In genomic region chr5:135372654-135373381, GRCh38 we compare ENCODE assay signal across 14 cellular contexts. TPM values are rescaled to one million over a fixed set of nuclear protein-coding genes. Genes with fewer than 3 reads are reported as not detected.
DNase-seq lines count a peak whose midpoint lies in the region; ATAC-seq and TF ChIP-seq lines count a peak whose summit lies in the region.
"Had no signal": no experiment of that assay in that cellular context is flagged by ENCODE, and none has a peak within 500 bp of the region (broad histone marks: within the 10 kb centered on the region; RNA-seq: fewer than 3 reads in every experiment).

No MANE protein-coding gene starts in this region.

- H3K9me3 Mint-ChIP-seq in CD4-positive, alpha-beta T cell = no peaks in the 10 kb centered on the region
- H3K9me3 Mint-ChIP-seq in activated T-helper 1 cell treated with anti-CD3 and anti-CD28 coated beads, Interleukin-12 subunit alpha, Interleukin-12 subunit beta, Interleukin-2, Interleukin-4 antibody, amounts not matched to agents 30 ng/mL and 10 ng/mL and 1 ng/mL, durations not matched to agents 14 hours and 24 hours and 36 hours = no peaks in the 10 kb centered on the region
- no peaks in the 10 kb centered on the region for H3K9me3 Mint-ChIP-seq in naive B cell

- no peak overlapping the region for H3K4me3 Mint-ChIP-seq in CD4-positive, alpha-beta T cell
- H3K4me3 Mint-ChIP-seq in activated T-helper 1 cell treated with anti-CD3 and anti-CD28 coated beads, Interleukin-12 subunit alpha, Interleukin-12 subunit beta, Interleukin-2, Interleukin-4 antibody, amounts not matched to agents 30 ng/mL and 10 ng/mL and 1 ng/mL, durations not matched to agents 14 hours and 24 hours and 36 hours = peak overlapping the region; percentile 26
- H3K4me3 Mint-ChIP-seq in naive B cell = peak overlapping the region in 1 of 8 donors; percentile 12

- no peaks in the 10 kb centered on the region for H3K27me3 Mint-ChIP-seq in CD4-positive, alpha-beta T cell
- H3K27me3 Mint-ChIP-seq in activated T-helper 1 cell treated with anti-CD3 and anti-CD28 coated beads, Interleukin-12 subunit alpha, Interleukin-12 subunit beta, Interleukin-2, Interleukin-4 antibody, amounts not matched to agents 30 ng/mL and 10 ng/mL and 1 ng/mL, durations not matched to agents 14 hours and 24 hours and 36 hours (ENCODE audit: insufficient read depth) = no peaks in the 10 kb centered on the region
- no peaks in the 10 kb centered on the region for H3K27me3 Mint-ChIP-seq in naive B cell

- no peaks in the 10 kb centered on the region for H3K9me3 ChIP-seq in CD4-positive, alpha-beta T cell (ENCODE audit: control insufficient read depth, low read length)
- H3K9me3 ChIP-seq: vagina had no signal

- H3K4me1 Mint-ChIP-seq in CD4-positive, alpha-beta T cell (ENCODE audit: low read depth) = peaks cover 55% of the 10 kb centered on the region
- peaks cover 70% of the 10 kb centered on the region for H3K4me1 Mint-ChIP-seq in activated T-helper 1 cell treated with anti-CD3 and anti-CD28 coated beads, Interleukin-12 subunit alpha, Interleukin-12 subunit beta, Interleukin-2, Interleukin-4 antibody, amounts not matched to agents 30 ng/mL and 10 ng/mL and 1 ng/mL, durations not matched to agents 14 hours and 24 hours and 36 hours (ENCODE audit: low read depth)
- H3K4me1 Mint-ChIP-seq in naive B cell = peaks cover 8 to 29% (median 18%) of the 10 kb centered on the region in 3 donors

- no peak overlapping the region for H3K27ac ChIP-seq in CD4-positive, alpha-beta T cell (ENCODE audit: low read depth, low read length)
- H3K27ac ChIP-seq in caudate nucleus (ENCODE audit: low read depth, low read length) = no peak overlapping the region
- H3K27ac ChIP-seq: KMS-11, vagina had no signal

- peak overlapping the region; percentile 39 for H3K27ac Mint-ChIP-seq in CD4-positive, alpha-beta T cell
- peak overlapping the region; percentile 84 for H3K27ac Mint-ChIP-seq in activated T-helper 1 cell treated with anti-CD3 and anti-CD28 coated beads, Interleukin-12 subunit alpha, Interleukin-12 subunit beta, Interleukin-2, Interleukin-4 antibody, amounts not matched to agents 30 ng/mL and 10 ng/mL and 1 ng/mL, durations not matched to agents 14 hours and 24 hours and 36 hours
- peak overlapping the region; percentile 12 to 80 (median 49) for H3K27ac Mint-ChIP-seq in naive B cell

- intact Hi-C loops in CD4-positive, alpha-beta T cell (cut with DNase I, micrococcal nuclease) = no loop called here
- intact Hi-C loops in activated T-helper 1 cell treated with anti-CD3 and anti-CD28 coated beads, Interleukin-12 subunit alpha, Interleukin-12 subunit beta, Interleukin-2, Interleukin-4 antibody, amounts not matched to agents 30 ng/mL and 10 ng/mL and 1 ng/mL, durations not matched to agents 14 hours and 24 hours and 36 hours (cut with micrococcal nuclease) = no loop called here
- intact Hi-C loops in Right ventricle myocardium inferior (cut with DNase I) = no loop called here

- CTCF ChIA-PET in CD4-positive, alpha-beta T cell (lab: Charles Lee) = no interaction called here

- ATAC-seq in CD4-positive, alpha-beta T cell (ENCODE audit: poor library complexity) = no peak
- ATAC-seq in naive B cell (ENCODE audit: low read depth in 2 of 2) (no peak), Right ventricle myocardium inferior (no peak), HG02588 (IDR thresholded peaks at IDR 0.05; ENCODE audit: unreplicated experiment) (no peak)

- no peaks in the 10 kb centered on the region for H3K27me3 ChIP-seq in CD4-positive, alpha-beta T cell (ENCODE audit: control insufficient read depth, insufficient read depth, low read length)
- H3K27me3 ChIP-seq: vagina had no signal

- in situ Hi-C loops in KBM-7 (cut with MboI; ENCODE audit: low pct_unique_long_range_greater_than_20kb, low sequenced_read_pairs) = no loop called here

- DNase-seq in CD4-positive, alpha-beta T cell = no peak
- peak; percentile 91 for DNase-seq in KBM-7
- no peak for DNase-seq in activated T-helper 1 cell treated with anti-CD3 and anti-CD28 coated beads, Interleukin-12 subunit alpha, Interleukin-12 subunit beta, Interleukin-2, Interleukin-4 antibody, amounts not matched to agents 30 ng/mL and 10 ng/mL and 1 ng/mL, durations not matched to agents 14 hours and 24 hours and 36 hours (ENCODE audit: low spot score)
- DNase-seq in naive B cell = no peak
- DNase-seq in hippocampal formation (lab: John Stamatoyannopoulos, UW) = no peak
- DNase-seq in Right ventricle myocardium inferior (ENCODE audit: missing footprints) = no peak
- DNase-seq in caudate nucleus (lab: John Stamatoyannopoulos, UW) = no peak
- DNase-seq: activated CD8-positive, alpha-beta memory T cell treated with anti-CD3 and anti-CD28 coated beads, Interleukin-2, amount 50 U/mL, for 48 hours; central memory CD4-positive, alpha-beta T cell; NCI-H187; Right ventricle myocardium superior had no signal

- H3K36me3 Mint-ChIP-seq in CD4-positive, alpha-beta T cell (ENCODE audit: low read depth) = peaks cover 88% of the 10 kb centered on the region
- H3K36me3 Mint-ChIP-seq in activated T-helper 1 cell treated with anti-CD3 and anti-CD28 coated beads, Interleukin-12 subunit alpha, Interleukin-12 subunit beta, Interleukin-2, Interleukin-4 antibody, amounts not matched to agents 30 ng/mL and 10 ng/mL and 1 ng/mL, durations not matched to agents 14 hours and 24 hours and 36 hours (ENCODE audit: low read depth) = peaks cover 61% of the 10 kb centered on the region
- H3K36me3 Mint-ChIP-seq in naive B cell = peaks cover 9 to 12% of the 10 kb centered on the region in 2 donors

- no peak for TF ChIP-seq CTCF in CD4-positive, alpha-beta T cell (IDR thresholded peaks at IDR 0.05)

- POLR2A ChIA-PET in CD4-positive, alpha-beta T cell (lab: Charles Lee) = interaction anchor here (1.1 kb wide), 1 partner anchor 27 kb away, joined by 3 read pairs; no protein-coding TSS in a partner anchor

RNA-seq across cellular contexts. Expression of gene MACROH2A1, which starts 26.2 kb away (rescaled TPM):
- total RNA-seq in CD4-positive, alpha-beta T cell = 100 to 1,000 TPM; 114 to 120 TPM
- total RNA-seq in activated T-helper 1 cell treated with anti-CD3 and anti-CD28 coated beads, Interleukin-12 subunit alpha, Interleukin-12 subunit beta, Interleukin-2, Interleukin-4 antibody, amounts not matched to agents 30 ng/mL and 10 ng/mL and 1 ng/mL, durations not matched to agents 14 hours and 24 hours and 36 hours = 315 and 317 TPM in 2 replicates
- polyA plus RNA-seq in naive B cell (ENCODE audit: low read depth in 6 of 6) = 100 to 1,000 TPM in 5 of 6 donors, 10 to 100 TPM in 1; 85.2 to 170 (median 120) TPM
- 104 TPM for total RNA-seq in Right ventricle myocardium inferior
